In the genomic region with DNA sequence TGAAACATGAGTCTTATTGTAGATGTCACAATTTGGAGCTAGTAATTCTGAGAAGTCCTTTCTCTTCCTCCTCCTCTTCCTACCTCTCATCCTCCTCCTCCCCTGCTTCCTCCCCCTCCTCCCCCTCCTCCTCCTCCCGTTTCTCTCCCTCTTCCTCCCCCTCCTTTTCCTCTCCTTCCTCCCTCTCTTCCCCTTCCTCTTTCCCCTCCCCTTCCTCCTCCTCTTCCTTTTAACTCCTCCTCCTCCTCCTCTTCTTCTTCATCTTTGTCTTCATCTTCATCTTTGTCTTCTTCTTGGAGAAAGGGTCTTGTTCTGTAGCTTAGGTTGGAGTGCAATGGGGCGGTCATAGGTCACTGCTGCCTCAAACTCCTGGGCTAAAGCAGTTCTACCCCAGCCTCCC, we compare ENCODE assay signal across 23 cellular contexts.
"Had no signal": no experiment of that assay in that cellular context is flagged by ENCODE, and none has a peak within 500 bp of the region (broad histone marks: within the 10 kb centered on the region; RNA-seq: fewer than 3 reads in every experiment).

No MANE protein-coding gene starts in this region.

- H3K4me3 ChIP-seq: coronary artery, dorsolateral prefrontal cortex, esophagus muscularis mucosa, gastroesophageal sphincter, heart right ventricle, left lung, lower lobe of right lung had no signal

- H3K4me1 ChIP-seq: heart right ventricle, left lung, lower lobe of right lung had no signal

- H3K9me3 ChIP-seq: esophagus muscularis mucosa, gastroesophageal sphincter, left lung, lower lobe of right lung had no signal

- ATAC-seq: foreskin keratinocyte; gastroesophageal sphincter; heart right ventricle; left cardiac atrium; left lung; left ventricle myocardium superior; lower lobe of right lung; naive thymus-derived CD4-positive, alpha-beta T cell had no signal

- H3K36me3 Mint-ChIP-seq: naive thymus-derived CD4-positive, alpha-beta T cell had no signal

- H3K4me3 Mint-ChIP-seq: naive thymus-derived CD4-positive, alpha-beta T cell had no signal

- FAIRE-seq: colon, endothelial cell of umbilical vein, frontal cortex, islet of Langerhans, keratinocyte had no signal

- H3K27me3 Mint-ChIP-seq: naive thymus-derived CD4-positive, alpha-beta T cell had no signal

- H3K36me3 ChIP-seq: esophagus muscularis mucosa, gastroesophageal sphincter, heart right ventricle, left lung, lower lobe of right lung had no signal

- H3K27me3 ChIP-seq: dorsolateral prefrontal cortex, esophagus muscularis mucosa, foreskin keratinocyte, gastroesophageal sphincter, heart right ventricle, left lung had no signal

- H3K4me1 Mint-ChIP-seq: naive thymus-derived CD4-positive, alpha-beta T cell had no signal

- H3K27ac ChIP-seq: coronary artery, esophagus muscularis mucosa, foreskin keratinocyte, gastroesophageal sphincter, heart right ventricle, left lung, lower lobe of right lung had no signal

- DNase-seq: dermis blood vessel endothelial cell; dorsolateral prefrontal cortex; effector CD4-positive, alpha-beta T cell; effector memory CD4-positive, alpha-beta T cell; foreskin keratinocyte; glutamatergic neuron; head of caudate nucleus; heart right ventricle; left cardiac atrium; left lung; left ventricle myocardium superior; lower lobe of right lung; mesendoderm; midbrain; naive thymus-derived CD4-positive, alpha-beta T cell had no signal

- H3K27ac Mint-ChIP-seq: naive thymus-derived CD4-positive, alpha-beta T cell had no signal
